ENCODE assay signal across 28 cellular contexts in genomic region chr2:41774011-41774605, GRCh38.
"Had no signal": no experiment of that assay in that cellular context is flagged by ENCODE, and none has a peak within 500 bp of the region (broad histone marks: within the 10 kb centered on the region; RNA-seq: fewer than 3 reads in every experiment).

No MANE protein-coding gene starts in this region.

- H3K4me3 Mint-ChIP-seq: activated CD4-positive, alpha-beta memory T cell treated with anti-CD3 and anti-CD28 coated beads, Interleukin-2, amount 10 ng/mL, durations not matched to agents 7 days and 5 days; activated CD4-positive, alpha-beta T cell treated with anti-CD3 and anti-CD28 coated beads, Interleukin-2, amount 10 ng/mL, durations not matched to agents 7 days and 5 days; activated naive CD4-positive, alpha-beta T cell treated with anti-CD3 and anti-CD28 coated beads, Interleukin-2, amount 50 U/mL, for 24 hours; activated T-cell treated with anti-CD3 and anti-CD28 coated beads, Interleukin-2, amount 50 U/mL, for 4 hours; mesothelial cell of epicardium; naive thymus-derived CD4-positive, alpha-beta T cell; neural crest cell; stimulated activated effector memory CD8-positive, alpha-beta T cell treated with anti-CD3 and anti-CD28 coated beads, Interleukin-12 subunit alpha, Interleukin-12 subunit beta, amount 100 ng/mL, for 72 hours; stimulated activated naive CD8-positive, alpha-beta T cell treated with anti-CD3 and anti-CD28 coated beads, Interleukin-15, Interleukin-2, amounts not matched to agents 100 ng/mL and 50 ng/mL, for 24 hours had no signal

- H3K4me2 ChIP-seq: hepatocyte had no signal

- H3K36me3 Mint-ChIP-seq: activated naive CD4-positive, alpha-beta T cell treated with anti-CD3 and anti-CD28 coated beads, Interleukin-2, amount 50 U/mL, for 24 hours; mesothelial cell of epicardium; stimulated activated effector memory CD8-positive, alpha-beta T cell treated with anti-CD3 and anti-CD28 coated beads, Interleukin-12 subunit alpha, Interleukin-12 subunit beta, amount 100 ng/mL, for 72 hours had no signal

- DNase-seq: activated CD4-positive, alpha-beta memory T cell treated with anti-CD3 and anti-CD28 coated beads, Interleukin-2, amount 10 ng/mL, durations not matched to agents 7 days and 5 days; activated CD4-positive, alpha-beta T cell treated with anti-CD3 and anti-CD28 coated beads for 1 hour; activated CD4-positive, alpha-beta T cell treated with anti-CD3 and anti-CD28 coated beads, Interleukin-2, amount 10 ng/mL, durations not matched to agents 7 days and 5 days; activated T-cell treated with anti-CD3 and anti-CD28 coated beads, Interleukin-2, amount 50 U/mL, for 4 hours; anterior cingulate cortex; colonic mucosa; effector memory CD4-positive, alpha-beta T cell; erythroblast; left cardiac atrium; mammary epithelial cell; naive thymus-derived CD4-positive, alpha-beta T cell; nucleus accumbens; pancreas; retina; sigmoid colon; small intestine; stimulated activated CD4-positive, alpha-beta T cell treated with anti-CD3 and anti-CD28 coated beads, Interleukin-4, amount 100 ng/mL, for 24 hours; trophoblast cell had no signal

- H3K4me1 ChIP-seq: colonic mucosa, gastroesophageal sphincter, pancreas, prostate gland, sigmoid colon had no signal

- H3K27ac ChIP-seq: colonic mucosa, gastroesophageal sphincter, hepatocyte, pancreas, prostate gland, sigmoid colon, thoracic aorta had no signal

- H3K4me3 ChIP-seq: colonic mucosa, gastroesophageal sphincter, hepatocyte, pancreas, prostate gland, sigmoid colon, thoracic aorta had no signal

- H3K27me3 ChIP-seq: colonic mucosa, gastroesophageal sphincter, hepatocyte, pancreas, sigmoid colon had no signal

- H3K36me3 ChIP-seq: colonic mucosa, gastroesophageal sphincter, pancreas, prostate gland, sigmoid colon, thoracic aorta had no signal

- H3K27ac Mint-ChIP-seq: activated CD4-positive, alpha-beta memory T cell treated with anti-CD3 and anti-CD28 coated beads, Interleukin-2, amount 10 ng/mL, durations not matched to agents 7 days and 5 days; activated CD4-positive, alpha-beta T cell treated with anti-CD3 and anti-CD28 coated beads, Interleukin-2, amount 10 ng/mL, durations not matched to agents 7 days and 5 days; activated naive CD4-positive, alpha-beta T cell treated with anti-CD3 and anti-CD28 coated beads, Interleukin-2, amount 50 U/mL, for 24 hours; activated T-helper 2 cell treated with anti-CD3 and anti-CD28 coated beads, Interferon-gamma antibody, Interleukin-2, Interleukin-4, amounts not matched to agents 10 μg/mL and 5 μg/mL and 100 μg/mL, durations not matched to agents 14 hours and 24 hours and 36 hours; mesothelial cell of epicardium; naive thymus-derived CD4-positive, alpha-beta T cell; stimulated activated effector memory CD8-positive, alpha-beta T cell treated with anti-CD3 and anti-CD28 coated beads, Interleukin-12 subunit alpha, Interleukin-12 subunit beta, amount 100 ng/mL, for 72 hours; stimulated activated naive CD8-positive, alpha-beta T cell treated with anti-CD3 and anti-CD28 coated beads, Interleukin-15, Interleukin-2, amounts not matched to agents 100 ng/mL and 50 ng/mL, for 24 hours had no signal

- H3K9me3 ChIP-seq: colonic mucosa, gastroesophageal sphincter, pancreas, prostate gland, sigmoid colon, thoracic aorta had no signal

- H3K4me1 Mint-ChIP-seq: activated CD4-positive, alpha-beta memory T cell treated with anti-CD3 and anti-CD28 coated beads, Interleukin-2, amount 10 ng/mL, durations not matched to agents 7 days and 5 days; activated CD4-positive, alpha-beta T cell treated with anti-CD3 and anti-CD28 coated beads, Interleukin-2, amount 10 ng/mL, durations not matched to agents 7 days and 5 days; activated naive CD4-positive, alpha-beta T cell treated with anti-CD3 and anti-CD28 coated beads, Interleukin-2, amount 50 U/mL, for 24 hours; naive thymus-derived CD4-positive, alpha-beta T cell; neural crest cell; stimulated activated effector memory CD8-positive, alpha-beta T cell treated with anti-CD3 and anti-CD28 coated beads, Interleukin-12 subunit alpha, Interleukin-12 subunit beta, amount 100 ng/mL, for 72 hours had no signal

- H3K79me2 ChIP-seq: hepatocyte had no signal

- H3K9me3 Mint-ChIP-seq: activated CD4-positive, alpha-beta memory T cell treated with anti-CD3 and anti-CD28 coated beads, Interleukin-2, amount 10 ng/mL, durations not matched to agents 7 days and 5 days; activated naive CD4-positive, alpha-beta T cell treated with anti-CD3 and anti-CD28 coated beads, Interleukin-2, amount 50 U/mL, for 24 hours; activated T-cell treated with anti-CD3 and anti-CD28 coated beads, Interleukin-2, amount 50 U/mL, for 4 hours; activated T-helper 2 cell treated with anti-CD3 and anti-CD28 coated beads, Interferon-gamma antibody, Interleukin-2, Interleukin-4, amounts not matched to agents 10 μg/mL and 5 μg/mL and 100 μg/mL, durations not matched to agents 14 hours and 24 hours and 36 hours; naive thymus-derived CD4-positive, alpha-beta T cell; stimulated activated effector memory CD8-positive, alpha-beta T cell treated with anti-CD3 and anti-CD28 coated beads, Interleukin-12 subunit alpha, Interleukin-12 subunit beta, amount 100 ng/mL, for 72 hours; stimulated activated naive CD8-positive, alpha-beta T cell treated with anti-CD3 and anti-CD28 coated beads, Interleukin-15, Interleukin-2, amounts not matched to agents 100 ng/mL and 50 ng/mL, for 24 hours had no signal

- ATAC-seq: activated T-cell treated with anti-CD3 and anti-CD28 coated beads, Interleukin-2, amount 50 U/mL, for 4 hours; gastroesophageal sphincter; left cardiac atrium; naive thymus-derived CD4-positive, alpha-beta T cell; pancreas; stimulated activated effector memory CD8-positive, alpha-beta T cell treated with anti-CD3 and anti-CD28 coated beads, Interleukin-12 subunit alpha, Interleukin-12 subunit beta, amount 100 ng/mL, for 72 hours had no signal
